12 cellular contexts compared by ENCODE assay signal in the genomic region with DNA sequence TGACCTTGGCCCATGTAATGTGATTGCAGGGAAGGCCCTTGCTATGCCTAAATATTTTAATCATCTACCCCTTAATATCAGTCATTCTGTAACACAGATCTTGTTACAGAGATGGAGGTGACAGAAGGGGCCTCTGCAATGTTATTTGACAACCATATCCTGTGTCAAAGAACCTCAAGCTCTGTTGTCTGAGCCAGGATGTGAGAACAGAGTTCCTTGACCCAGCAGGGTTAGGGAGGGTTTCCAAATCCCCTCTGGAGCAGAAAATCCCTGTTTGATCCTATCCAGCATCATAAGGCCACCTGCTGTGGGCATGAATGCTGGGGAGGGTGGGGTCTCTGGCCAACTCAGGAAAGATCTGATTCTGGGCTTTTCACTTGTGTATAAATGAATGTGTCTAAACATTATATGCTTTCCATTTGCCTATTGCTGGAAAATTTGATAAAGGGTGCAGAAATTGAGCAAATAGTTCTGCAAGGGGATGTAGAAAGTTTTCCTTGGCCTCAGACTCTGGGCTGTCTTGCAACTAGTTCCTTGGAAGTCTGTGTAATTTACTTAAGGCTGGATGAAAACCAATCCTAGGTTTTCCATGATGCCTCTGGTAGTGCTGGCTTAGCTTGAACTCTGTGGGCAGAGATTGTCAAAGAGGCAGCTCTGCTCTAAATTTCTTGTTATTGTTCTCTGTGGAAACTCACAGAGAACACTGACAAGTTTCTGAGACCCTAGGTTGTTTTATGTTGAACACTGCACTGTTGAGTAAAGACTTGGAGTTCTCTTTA.
"Had no signal": no experiment of that assay in that cellular context is flagged by ENCODE, and none has a peak within 500 bp of the region (broad histone marks: within the 10 kb centered on the region; RNA-seq: fewer than 3 reads in every experiment).

No MANE protein-coding gene starts in this region.

- H3K27me3 ChIP-seq: breast epithelium, SJSA1, tibial nerve had no signal

- ATAC-seq: activated CD4-positive, CD25-positive, alpha-beta regulatory T cell treated with anti-CD3 and anti-CD28 coated beads, Interleukin-2, amount 50 U/mL, for 24 hours; left colon had no signal

- H3K4me3 ChIP-seq: breast epithelium, SJSA1, skin epidermis, tibial nerve had no signal

- H3K4me1 ChIP-seq: breast epithelium, SJSA1, tibial nerve had no signal

- H3K27ac ChIP-seq: breast epithelium, SJSA1, skin epidermis, tibial nerve had no signal

- H3K36me3 ChIP-seq: breast epithelium, SJSA1, tibial nerve had no signal

- DNase-seq: activated effector memory CD4-positive, alpha-beta T cell treated with Interleukin-2 at 50 U/mL for 16 hours; activated T-cell treated with anti-CD3 and anti-CD28 coated beads, Interleukin-2, amount 50 U/mL, for 1 hour; amygdala; effector CD4-positive, alpha-beta T cell; immature natural killer cell; left colon; SW 1271 had no signal

- H3K9me3 ChIP-seq: SJSA1, tibial nerve had no signal
